ENCODE assay signal across 22 cellular contexts in the genomic region with DNA sequence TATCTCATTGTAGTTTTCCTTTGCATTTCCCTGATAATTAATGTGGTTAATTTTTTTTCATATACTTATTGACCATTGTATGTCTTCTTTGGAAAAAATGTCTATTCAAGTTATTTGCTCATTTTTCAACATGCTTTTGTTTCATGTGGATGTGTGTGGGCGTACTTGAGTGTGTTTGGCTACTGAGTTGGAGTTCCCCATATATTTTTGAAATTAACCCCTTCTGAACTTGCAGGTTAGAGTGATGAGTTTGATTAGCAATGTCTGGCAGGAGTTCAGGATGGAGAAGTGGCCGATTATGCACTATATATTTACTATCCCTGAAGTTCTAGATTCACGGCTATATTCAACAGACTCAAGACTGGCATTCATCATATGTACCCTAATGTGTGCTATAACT.
A peak's percentile ranks its signal among the peaks of the same experiment; 100 is the strongest.
DNase-seq lines count a peak whose midpoint lies in the region; ATAC-seq, FAIRE-seq and TF ChIP-seq lines count a peak whose summit lies in the region.
"Had no signal": no experiment of that assay in that cellular context is flagged by ENCODE, and none has a peak within 500 bp of the region (broad histone marks: within the 10 kb centered on the region; RNA-seq: fewer than 3 reads in every experiment).

No MANE protein-coding gene starts in this region.

- no peak for TF ChIP-seq RAD21 in GM12878 (IDR thresholded peaks at IDR 0.05; ENCODE audit: insufficient read depth, low read depth, low read length)

- SMC1A ChIA-PET in GM12878 (lab: Charles Lee; ENCODE audit: uncharacterized antibody, unreplicated experiment), result interaction anchor here (1.8 kb wide), 1 partner anchor 8 kb away, joined by 9 read pairs; no protein-coding TSS in a partner anchor

- POLR2A ChIA-PET in GM12878 (lab: Charles Lee), result interaction anchor here (1.0 kb wide), 1 partner anchor 15 kb away, joined by 3 read pairs; no protein-coding TSS in a partner anchor

- no peaks in the 10 kb centered on the region; the same call in 2 of the 3 replicates for H3K9me3 ChIP-seq in GM12878 (replicated peaks; ENCODE audit: control insufficient read depth, insufficient read depth, low read length)
- H3K9me3 ChIP-seq: A549, BLaER1 had no signal

- RAD21 ChIA-PET in GM12878 (lab: Charles Lee; ENCODE audit: unreplicated experiment), result no interaction called here

- no peak overlapping the region for H3K27ac ChIP-seq in GM12878 (ENCODE audit: control insufficient read depth, insufficient read depth)
- H3K27ac ChIP-seq: 22Rv1, A549, BLaER1 had no signal

- no peaks in the 10 kb centered on the region for H4K20me1 ChIP-seq in GM12878 (ENCODE audit: control insufficient read depth, insufficient read depth)
- H4K20me1 ChIP-seq: BLaER1 had no signal

- BruUV-seq in GM12878 (replicated peaks; lab: Mats Ljungman, UMichigan), result no TSS peak

- no peaks in the 10 kb centered on the region for H3K27me3 ChIP-seq in GM12878 (replicated peaks in 1 of 2; ENCODE audit: control insufficient read depth in 2 of 2, insufficient read depth in 2 of 2, low read length in 1 of 2)
- H3K27me3 ChIP-seq: BLaER1 had no signal

- in situ Hi-C loops in GM12878 (cut with MboI), result no loop called here

- FAIRE-seq in GM18507 (lab: Jason Lieb, UNC), result peak; percentile 59
- FAIRE-seq in GM19239 (lab: Jason Lieb, UNC), result peak; percentile 48
- FAIRE-seq in GM12878 (lab: Jason Lieb, UNC), result no peak
- FAIRE-seq: A549, GM12892 had no signal

- no peak overlapping the region for H2AFZ ChIP-seq in GM12878 (ENCODE audit: control insufficient read depth, low read depth, low read length)

- no peak for ATAC-seq in GM12878
- ATAC-seq in left cardiac atrium, result no peak
- ATAC-seq: A549 had no signal

- CTCF ChIA-PET in GM12878 (lab: Yijun Ruan, JAX), result interaction anchor here (0.5 to 1.1 kb wide), 2 partner anchors 13 to 898 kb away, joined by 3 to 4 read pairs; no protein-coding TSS in a partner anchor

- no peaks in the 10 kb centered on the region for H3K36me3 ChIP-seq in GM12878 (ENCODE audit: control insufficient read depth in 2 of 2, insufficient read depth in 2 of 2, low read length in 1 of 2)
- H3K36me3 ChIP-seq: BLaER1 had no signal

- H3K4me3 ChIP-seq in GM12878, result no peak overlapping the region
- H3K4me3 ChIP-seq: A549, BLaER1 had no signal

- no peak overlapping the region for H3K9ac ChIP-seq in GM12878 (ENCODE audit: control insufficient read depth, insufficient read depth, low read length)
- H3K9ac ChIP-seq: BLaER1 had no signal

- 62% methylated on average over 3 of the region's 3 CpGs for WGBS in GM12878 (ENCODE audit: insufficient coverage, insufficient replicate concordance, low lambda C conversion rate, missing lambda C conversion rate)

- H3K4me1 ChIP-seq in GM12878 (ENCODE audit: control insufficient read depth, insufficient read depth, low read length), result no peaks in the 10 kb centered on the region
- H3K4me1 ChIP-seq: A549, BLaER1 had no signal

- DNase-seq in GM18507 (ENCODE audit: extremely low spot score, insufficient read length, low read depth) (no peak), GM19239 (ENCODE audit: insufficient read length, low spot score) (no peak), GM12878 (ENCODE audit: low read depth, low spot score) (no peak), NCI-H1694 treated with DMSO at 0.1 percent for 48 hours (lab: John Stamatoyannopoulos, UW) (no peak), left cardiac atrium (no peak)
- DNase-seq: AML-193; C1 segment of cervical spinal cord; CD4-positive, alpha-beta memory T cell; CD4-positive, CD25-positive, alpha-beta regulatory T cell; CD8-positive, alpha-beta memory T cell; COR-L47; DMS 273 treated with DMSO at 0.1 percent for 48 hours; DMS153; DMS53; DMS79; DND-41; EL; GF-D8 had no signal

- no peak overlapping the region for H3K4me2 ChIP-seq in GM12878 (ENCODE audit: control insufficient read depth, insufficient read depth)
- H3K4me2 ChIP-seq: A549, BLaER1 had no signal

- no peak for TF ChIP-seq CTCF in GM12878 (IDR thresholded peaks at IDR 0.05 in 2 of 3, conservative IDR thresholded peaks at IDR 0.05 in 1 of 3; ENCODE audit: control insufficient read depth in 2 of 3, extremely low read depth in 1 of 3, insufficient read depth in 1 of 3, low read depth in 3 of 3, low read length in 3 of 3)

- intact Hi-C loops in GM12878 (cut with micrococcal nuclease; ENCODE audit: unreplicated experiment), result no loop called here
- intact Hi-C loops in left cardiac atrium (cut with DNase I), result no loop called here

- TF ChIP-seq EP300 in GM12878 (IDR thresholded peaks at IDR 0.05; ENCODE audit: borderline replicate concordance in 1 of 2, control insufficient read depth in 1 of 2, low read depth in 2 of 2, low read length in 2 of 2), result no peak

- H3K79me2 ChIP-seq in GM12878 (ENCODE audit: control insufficient read depth, insufficient read depth, low read length), result no peaks in the 10 kb centered on the region

- TF ChIP-seq POLR2A in GM12878 (IDR thresholded peaks at IDR 0.05; ENCODE audit: low read depth, low read length), result no peak

TF ChIP-seq in GM12878, 131 proteins besides CTCF, POLR2A, EP300 and RAD21:
- TF ChIP-seq, protein P1, sequence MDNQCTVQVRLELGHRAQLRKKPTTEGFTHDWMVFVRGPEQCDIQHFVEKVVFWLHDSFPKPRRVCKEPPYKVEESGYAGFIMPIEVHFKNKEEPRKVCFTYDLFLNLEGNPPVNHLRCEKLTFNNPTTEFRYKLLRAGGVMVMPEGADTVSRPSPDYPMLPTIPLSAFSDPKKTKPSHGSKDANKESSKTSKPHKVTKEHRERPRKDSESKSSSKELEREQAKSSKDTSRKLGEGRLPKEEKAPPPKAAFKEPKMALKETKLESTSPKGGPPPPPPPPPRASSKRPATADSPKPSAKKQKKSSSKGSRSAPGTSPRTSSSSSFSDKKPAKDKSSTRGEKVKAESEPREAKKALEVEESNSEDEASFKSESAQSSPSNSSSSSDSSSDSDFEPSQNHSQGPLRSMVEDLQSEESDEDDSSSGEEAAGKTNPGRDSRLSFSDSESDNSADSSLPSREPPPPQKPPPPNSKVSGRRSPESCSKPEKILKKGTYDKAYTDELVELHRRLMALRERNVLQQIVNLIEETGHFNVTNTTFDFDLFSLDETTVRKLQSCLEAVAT (IDR thresholded peaks at IDR 0.05), result peak; percentile 76
- TF ChIP-seq EZH2 (IDR thresholded peaks at IDR 0.05; ENCODE audit: borderline replicate concordance, control insufficient read depth, low read depth, low read length), result no peak
